In the genomic region with DNA sequence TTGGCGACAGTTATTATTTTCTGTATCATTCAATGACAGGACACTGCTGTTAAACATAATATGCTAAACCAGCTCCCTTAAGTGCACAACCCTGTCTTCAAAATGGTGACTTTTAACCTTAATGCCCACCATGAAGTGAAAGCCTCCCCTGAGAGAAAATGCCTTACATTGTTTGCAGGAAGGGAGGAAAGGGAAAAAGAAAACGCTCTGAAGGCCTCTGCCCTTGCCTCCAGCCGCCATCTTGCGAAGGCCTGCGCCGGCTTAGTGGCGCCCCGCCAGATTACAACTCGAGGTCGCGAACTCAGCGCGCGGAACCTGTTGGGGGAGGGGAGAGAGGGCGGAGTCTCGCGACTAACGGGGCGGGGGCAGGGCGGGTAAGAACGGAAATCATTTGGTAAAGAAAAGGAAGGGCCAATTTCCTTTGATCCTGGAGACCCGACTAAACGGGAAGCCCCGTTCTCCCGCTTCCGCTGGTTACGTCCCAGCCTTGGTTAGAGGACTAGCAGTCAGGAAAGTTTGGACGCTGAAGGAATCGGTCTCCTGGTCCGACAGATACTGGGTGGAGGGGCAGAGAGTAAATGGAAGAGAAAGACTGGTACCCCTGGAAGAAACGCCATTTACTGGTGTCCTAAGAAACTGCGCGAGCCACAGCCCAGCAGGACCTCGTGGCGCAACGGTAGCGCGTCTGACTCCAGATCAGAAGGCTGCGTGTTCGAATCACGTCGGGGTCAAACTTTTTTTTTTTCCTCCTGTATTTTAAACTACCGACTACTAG, we compare ENCODE assay signal across 8 cellular contexts. TPM values are rescaled to one million over a fixed set of nuclear protein-coding genes. Genes with fewer than 3 reads are reported as not detected.
DNase-seq lines count a peak whose midpoint lies in the region; ATAC-seq and TF ChIP-seq lines count a peak whose summit lies in the region.

No MANE protein-coding gene starts in this region.

- peak; percentile 71 for TF ChIP-seq POLR2A in erythroblast (IDR thresholded peaks at IDR 0.05; ENCODE audit: low read length)

- H3K9me3 Mint-ChIP-seq in IgD-negative memory B cell, result peaks cover 0 to 6% (median 0%) of the 10 kb centered on the region in 3 donors

- H3K4me3 ChIP-seq in mucosa of stomach (ENCODE audit: low read length), result peak overlapping the region; percentile 70

- H3K4me1 ChIP-seq in mucosa of stomach (ENCODE audit: control insufficient read depth, insufficient read depth, low read length), result peaks cover 31% of the 10 kb centered on the region

- peaks cover 10 to 36% (median 12%) of the 10 kb centered on the region in 3 donors for H3K4me1 Mint-ChIP-seq in IgD-negative memory B cell

- H3K27ac Mint-ChIP-seq in IgD-negative memory B cell, result peak overlapping the region; percentile 100

- H3K36me3 ChIP-seq in mucosa of stomach (ENCODE audit: control insufficient read depth, insufficient read depth, low read length), result no peaks in the 10 kb centered on the region

- peaks cover 2% of the 10 kb centered on the region for H3K36me3 Mint-ChIP-seq in IgD-negative memory B cell

- H3K9ac ChIP-seq in mucosa of stomach (ENCODE audit: low read length), result peak overlapping the region; percentile 75

- ATAC-seq in GM21529 (IDR thresholded peaks at IDR 0.05; ENCODE audit: unreplicated experiment), result peak; percentile 77

- peaks cover 3% of the 10 kb centered on the region for H3K27me3 Mint-ChIP-seq in IgD-negative memory B cell

- H3K4me3 Mint-ChIP-seq in IgD-negative memory B cell, result peak overlapping the region; percentile 96 to 99 (median 98)

- no peaks in the 10 kb centered on the region for H3K27me3 ChIP-seq in mucosa of stomach (ENCODE audit: control insufficient read depth, insufficient read depth, low read length)

- no peaks in the 10 kb centered on the region for H3K9me3 ChIP-seq in mucosa of stomach (ENCODE audit: control insufficient read depth, low read length)

- peak; percentile 85 for DNase-seq in DMS 273 treated with DMSO at 0.1 percent for 48 hours (lab: John Stamatoyannopoulos, UW)
- DNase-seq in OCI-M1 (lab: John Stamatoyannopoulos, UW), result peak; percentile 97
- peak; percentile 91 for DNase-seq in activated T-cell treated with anti-CD3 and anti-CD28 coated beads for 48 hours (ENCODE audit: low read depth)
- peak; percentile 97 for DNase-seq in erythroblast (lab: John Stamatoyannopoulos, UW)
- DNase-seq in stimulated activated CD8-positive, alpha-beta memory T cell treated with anti-CD3 and anti-CD28 coated beads, Interleukin-4, amount 100 ng/mL, for 48 hours, result peak; percentile 98

RNA-seq across cellular contexts. Expression of a gene that starts 11.6 kb away (rescaled TPM):
- polyA plus RNA-seq in IgD-negative memory B cell, result 63.7 TPM

Comparison
In these comparisons a context has a peak if more than half of its experiments do, and no peak if none do; other contexts are left out.
1. Peak in every context shown above with its lines: DNase-seq, ATAC-seq and H3K4me3 ChIP-seq.